Comparison of ENCODE assay signal across 8 cellular contexts in genomic region chr9:33721674-33722358, GRCh38.
DNase-seq lines count a peak whose midpoint lies in the region; ATAC-seq, FAIRE-seq and TF ChIP-seq lines count a peak whose summit lies in the region.

No MANE protein-coding gene starts in this region.

- ATAC-seq in stimulated activated naive CD8-positive, alpha-beta T cell treated with anti-CD3 and anti-CD28 coated beads, Interleukin-15, amount 100 ng/mL, for 72 hours = peak; percentile 83

- no peaks in the 10 kb centered on the region for H3K9me3 ChIP-seq in CD4-positive, alpha-beta memory T cell (ENCODE audit: control insufficient read depth in 1 of 2, low read length in 2 of 2)
- H3K9me3 ChIP-seq in Karpas-422 (ENCODE audit: low read length) (peaks cover 3% of the 10 kb centered on the region; the same call in 1 of the 2 replicates), neuron (ENCODE audit: low read length) (no peaks in the 10 kb centered on the region)

- no peaks in the 10 kb centered on the region for H3K36me3 Mint-ChIP-seq in CD4-positive, alpha-beta memory T cell

- CTCF ChIA-PET in CD4-positive, alpha-beta memory T cell (lab: Charles Lee; ENCODE audit: partially characterized antibody) = interaction anchor here (0.6 to 8.6 kb wide), 17 partner anchors 9 to 346 kb away, joined by 3 to 224 read pairs (median 4); no protein-coding TSS in a partner anchor

- no peaks in the 10 kb centered on the region for H3K4me1 ChIP-seq in CD4-positive, alpha-beta memory T cell (ENCODE audit: insufficient read depth, low read length)
- H3K4me1 ChIP-seq in Karpas-422 (ENCODE audit: low read length) = peaks cover 7% of the 10 kb centered on the region; the same call in 1 of the 2 replicates
- no peaks in the 10 kb centered on the region for H3K4me1 ChIP-seq in neuron (ENCODE audit: insufficient read depth, low read length)

- DNase-seq in CD4-positive, alpha-beta memory T cell = peak; percentile 79 to 85 (median 84)
- DNase-seq in GM20000 (ENCODE audit: low spot score) (peak; percentile 75), Karpas-422 (peak; percentile 93), RCC 7860 (ENCODE audit: low spot score) (peak; percentile 45), fibroblast of peridontal ligament (ENCODE audit: extremely low read depth) (peak; percentile 86)
- peak; percentile 91 to 94 for DNase-seq in activated T-cell treated with anti-CD3 and anti-CD28 coated beads, Interleukin-2, amount 50 U/mL, for 48 hours
- peak; percentile 85 to 89 for DNase-seq in stimulated activated naive CD8-positive, alpha-beta T cell treated with anti-CD3 and anti-CD28 coated beads, Interleukin-15, amount 100 ng/mL, for 72 hours

- H3K4me2 ChIP-seq in Karpas-422 (ENCODE audit: low read depth, low read length, poor library complexity, severe bottlenecking) = no peak overlapping the region

- H3K9me2 ChIP-seq in Karpas-422 (replicated peaks; ENCODE audit: insufficient read depth, low read length) = no peaks in the 10 kb centered on the region

- POLR2A ChIA-PET in CD4-positive, alpha-beta memory T cell (lab: Charles Lee; ENCODE audit: partially characterized antibody) = interaction anchor here (1.1 kb wide), 1 partner anchor 98 kb away, joined by 3 read pairs; no protein-coding TSS in a partner anchor

- peak; percentile 100 for TF ChIP-seq CTCF in GM20000 (IDR thresholded peaks at IDR 0.05; ENCODE audit: extremely low read depth, missing control alignments)

- no peaks in the 10 kb centered on the region for H3K79me2 ChIP-seq in Karpas-422 (ENCODE audit: low read length)

- peaks cover 0 to 11% (median under 1%) of the 10 kb centered on the region in 4 donors for H3K4me1 Mint-ChIP-seq in CD4-positive, alpha-beta memory T cell
- H3K4me1 Mint-ChIP-seq in stimulated activated naive CD8-positive, alpha-beta T cell treated with anti-CD3 and anti-CD28 coated beads, Interleukin-15, amount 100 ng/mL, for 72 hours = peaks cover 14% of the 10 kb centered on the region

- H3K27me3 ChIP-seq in CD4-positive, alpha-beta memory T cell (ENCODE audit: insufficient read depth, low read length) = no peaks in the 10 kb centered on the region
- H3K27me3 ChIP-seq in Karpas-422 (ENCODE audit: low read length) = no peaks in the 10 kb centered on the region
- H3K27me3 ChIP-seq in neuron (ENCODE audit: insufficient read depth, low read length) = peaks cover 3% of the 10 kb centered on the region

- intact Hi-C loops in CD4-positive, alpha-beta memory T cell (cut with micrococcal nuclease) = loop anchor here (1.0 to 10.0 kb wide), 4 partner anchors 98 to 1137 kb away; partner anchors contain the start of gene NOL6

- no peak overlapping the region for H3K4me3 ChIP-seq in CD4-positive, alpha-beta memory T cell (ENCODE audit: low read length in 2 of 2)
- H3K4me3 ChIP-seq in Karpas-422 (ENCODE audit: low read length) (no peak overlapping the region), neuron (ENCODE audit: low read length) (no peak overlapping the region)

- peak overlapping the region in 1 of 8 donors; percentile 27 for H3K4me3 Mint-ChIP-seq in CD4-positive, alpha-beta memory T cell
- H3K4me3 Mint-ChIP-seq in stimulated activated naive CD8-positive, alpha-beta T cell treated with anti-CD3 and anti-CD28 coated beads, Interleukin-15, amount 100 ng/mL, for 72 hours = no peak overlapping the region

- H3K27me3 Mint-ChIP-seq in CD4-positive, alpha-beta memory T cell = peaks cover 6 to 7% of the 10 kb centered on the region in 2 donors
- peaks cover 8% of the 10 kb centered on the region for H3K27me3 Mint-ChIP-seq in stimulated activated naive CD8-positive, alpha-beta T cell treated with anti-CD3 and anti-CD28 coated beads, Interleukin-15, amount 100 ng/mL, for 72 hours

- no peak overlapping the region for H3K9ac ChIP-seq in Karpas-422 (ENCODE audit: low read length)

- no peak overlapping the region for H3K27ac ChIP-seq in CD4-positive, alpha-beta memory T cell (ENCODE audit: low read depth, low read length)
- no peak overlapping the region for H3K27ac ChIP-seq in Karpas-422 (ENCODE audit: low read length)

- no peaks in the 10 kb centered on the region for H3K36me3 ChIP-seq in CD4-positive, alpha-beta memory T cell (ENCODE audit: insufficient read depth, low read length)
- no peaks in the 10 kb centered on the region for H3K36me3 ChIP-seq in Karpas-422 (ENCODE audit: insufficient read depth, low read length)
- H3K36me3 ChIP-seq in neuron (ENCODE audit: insufficient read depth, low read length) = no peaks in the 10 kb centered on the region

- H2AFZ ChIP-seq in Karpas-422 (ENCODE audit: low read length) (peak overlapping the region; percentile 49; the same call in 1 of the 2 replicates), neuron (ENCODE audit: low read depth, low read length) (peak overlapping the region; percentile 38)

- peaks cover 0 to 4% (median 3%) of the 10 kb centered on the region in 8 donors for H3K9me3 Mint-ChIP-seq in CD4-positive, alpha-beta memory T cell
- H3K9me3 Mint-ChIP-seq in stimulated activated naive CD8-positive, alpha-beta T cell treated with anti-CD3 and anti-CD28 coated beads, Interleukin-15, amount 100 ng/mL, for 72 hours = no peaks in the 10 kb centered on the region

- peak overlapping the region in 1 of 7 donors; percentile 63 for H3K27ac Mint-ChIP-seq in CD4-positive, alpha-beta memory T cell
- no peak overlapping the region for H3K27ac Mint-ChIP-seq in stimulated activated naive CD8-positive, alpha-beta T cell treated with anti-CD3 and anti-CD28 coated beads, Interleukin-15, amount 100 ng/mL, for 72 hours

- H4K20me1 ChIP-seq in Karpas-422 (ENCODE audit: insufficient read depth, low read depth, low read length) = no peaks in the 10 kb centered on the region

- FAIRE-seq in RCC 7860 (lab: Jason Lieb, UNC) = no peak
